8 cellular contexts compared by ENCODE assay signal in the genomic region with DNA sequence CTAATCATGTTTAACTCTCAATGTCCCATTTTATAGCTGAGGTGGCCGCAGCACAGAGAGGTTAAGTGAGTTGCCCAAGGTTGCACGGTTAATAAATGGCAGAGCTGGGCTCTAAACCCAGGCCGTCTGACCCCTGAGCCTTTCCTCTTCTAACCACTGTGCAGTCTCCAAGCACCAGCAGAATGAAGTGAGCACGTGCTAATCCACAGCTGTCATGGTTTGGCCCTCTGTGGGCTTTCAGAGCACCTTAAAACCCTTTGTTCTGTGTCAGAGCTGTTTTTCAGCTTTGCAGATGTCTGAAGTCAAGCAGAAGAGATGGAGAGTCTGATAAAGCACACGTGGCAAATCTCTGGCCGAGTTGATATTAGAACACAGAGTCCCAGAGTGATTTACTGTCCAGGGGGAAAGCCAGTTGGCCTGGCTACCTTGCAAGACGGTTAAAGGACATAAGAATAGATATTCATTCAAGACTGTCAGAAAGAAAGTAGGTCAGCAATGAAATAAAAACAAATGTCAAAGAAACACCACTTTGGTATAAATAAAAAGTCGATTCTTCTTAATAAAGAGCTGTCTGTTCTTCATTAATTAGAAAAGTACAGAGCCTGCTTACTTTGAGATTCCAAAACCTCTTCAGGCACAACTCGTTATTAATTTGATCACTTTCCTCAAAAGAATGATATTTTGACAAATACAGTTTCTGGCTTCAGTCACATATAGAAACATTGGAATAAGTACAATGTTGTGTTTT.
DNase-seq lines count a peak whose midpoint lies in the region; ATAC-seq and TF ChIP-seq lines count a peak whose summit lies in the region.

No MANE protein-coding gene starts in this region.

- H3K4me3 ChIP-seq in HAP-1 (no peak overlapping the region), SJCRH30 (peak overlapping the region; percentile 4; the same call in 1 of the 2 replicates), lung (no peak overlapping the region), thymus (ENCODE audit: low read length) (no peak overlapping the region)

- peak overlapping the region; percentile 78 for H3K27ac Mint-ChIP-seq in central memory CD8-positive, alpha-beta T cell (ENCODE audit: low read depth)

- H3K4me1 ChIP-seq in HAP-1 (peaks cover 35% of the 10 kb centered on the region), SJCRH30 (peaks cover 42% of the 10 kb centered on the region), lung (ENCODE audit: control insufficient read depth in 2 of 2, insufficient read depth in 2 of 2, low read length in 2 of 2) (peaks cover 6 to 33% of the 10 kb centered on the region in 2 donors), thymus (ENCODE audit: control insufficient read depth, insufficient read depth, low read length) (peaks cover 25% of the 10 kb centered on the region)

- no peaks in the 10 kb centered on the region for H3K9me3 Mint-ChIP-seq in central memory CD8-positive, alpha-beta T cell

- no peaks in the 10 kb centered on the region for H3K27me3 ChIP-seq in HAP-1 (ENCODE audit: low read depth)
- no peaks in the 10 kb centered on the region for H3K27me3 ChIP-seq in SJCRH30
- no peaks in the 10 kb centered on the region for H3K27me3 ChIP-seq in lung (ENCODE audit: control insufficient read depth, insufficient read depth)
- H3K27me3 ChIP-seq in thymus (ENCODE audit: control insufficient read depth, insufficient read depth): no peaks in the 10 kb centered on the region

- DNase-seq in HAP-1 (ENCODE audit: low spot score in 2 of 2) (peak; percentile 64 to 77), SJCRH30 (peak; percentile 87 to 95), lung (ENCODE audit: low spot score) (no peak), cerebellum (ENCODE audit: low spot score) (no peak)
- no peak for DNase-seq in central memory CD8-positive, alpha-beta T cell (ENCODE audit: low spot score in 2 of 2)

- no peak overlapping the region for H3K4me3 Mint-ChIP-seq in central memory CD8-positive, alpha-beta T cell

- peak overlapping the region; percentile 86 for H3K27ac ChIP-seq in SJCRH30
- peak overlapping the region; percentile 79 to 91 for H3K27ac ChIP-seq in lung (ENCODE audit: low read depth in 1 of 2, low read length in 1 of 2)
- H3K27ac ChIP-seq in thymus (ENCODE audit: low read depth): peak overlapping the region; percentile 75

- in situ Hi-C loops in HAP-1 (cut with MboI; ENCODE audit: low sequenced_read_pairs): no loop called here

- peaks cover 6% of the 10 kb centered on the region for H3K36me3 Mint-ChIP-seq in central memory CD8-positive, alpha-beta T cell (ENCODE audit: insufficient read depth)

- H3K27me3 Mint-ChIP-seq in central memory CD8-positive, alpha-beta T cell: no peaks in the 10 kb centered on the region

- H3K9me3 ChIP-seq in HAP-1 (no peaks in the 10 kb centered on the region; the same call in 1 of the 2 replicates), SJCRH30 (replicated peaks) (no peaks in the 10 kb centered on the region), lung (ENCODE audit: control insufficient read depth in 2 of 2, insufficient read depth in 1 of 2, low read length in 1 of 2) (no peaks in the 10 kb centered on the region), thymus (ENCODE audit: control insufficient read depth) (peaks cover 1% of the 10 kb centered on the region)

- WGBS in lung, 2 donors: 39 to 40% methylated on average over 9 of the region's 9 CpGs
- 20% methylated on average over 9 of the region's 9 CpGs for WGBS in thymus

- peak; percentile 64 for ATAC-seq in central memory CD8-positive, alpha-beta T cell (replicated peaks; ENCODE audit: extremely low read depth, poor library complexity, severe bottlenecking)
- ATAC-seq in lung (ENCODE audit: insufficient read depth, low FRiP score) (peak; percentile 20), HG02678 (IDR thresholded peaks at IDR 0.05; ENCODE audit: unreplicated experiment) (no peak), GM19397 (IDR thresholded peaks at IDR 0.05; ENCODE audit: unreplicated experiment) (no peak)

- H3K36me3 ChIP-seq in HAP-1 (replicated peaks): no peaks in the 10 kb centered on the region
- no peaks in the 10 kb centered on the region for H3K36me3 ChIP-seq in SJCRH30
- no peaks in the 10 kb centered on the region for H3K36me3 ChIP-seq in lung (ENCODE audit: control insufficient read depth in 2 of 2, insufficient read depth in 2 of 2, low read length in 2 of 2)
- H3K36me3 ChIP-seq in thymus (ENCODE audit: control insufficient read depth, insufficient read depth): no peaks in the 10 kb centered on the region

- TF ChIP-seq CTCF in lung (IDR thresholded peaks at IDR 0.05; ENCODE audit: control extremely low read depth, extremely low read depth): no peak

- peaks cover 23% of the 10 kb centered on the region for H3K4me1 Mint-ChIP-seq in central memory CD8-positive, alpha-beta T cell

Comparison
In these comparisons a context has a peak if more than half of its experiments do, and no peak if none do; other contexts are left out.
1. DNase-seq: peak in HAP-1 (2 of 2) and SJCRH30 (2 of 2); none in central memory CD8-positive, alpha-beta T cell (0 of 2), lung (single experiment) and cerebellum (single experiment).
2. ATAC-seq: peak in central memory CD8-positive, alpha-beta T cell (single experiment) and lung (single experiment); none in HG02678 (single experiment) and GM19397 (single experiment).
3. Peak in every context shown above with its lines, with median percentiles within 50 percentile points of each other: H3K27ac ChIP-seq.